In genomic region chr4:57309658-57310057, GRCh38 we compare ENCODE assay signal across 24 cellular contexts.
"Had no signal": no experiment of that assay in that cellular context is flagged by ENCODE, and none has a peak within 500 bp of the region (broad histone marks: within the 10 kb centered on the region; RNA-seq: fewer than 3 reads in every experiment).

No MANE protein-coding gene starts in this region.

- H3K4me1 ChIP-seq: SJCRH30 had no signal

- H3K4me3 Mint-ChIP-seq: IgD-negative memory B cell had no signal

- DNase-seq: Kasumi-1; MV-4-11; NCI-H1048; NCI-H1105; NCI-H1417; NCI-H1436 treated with DMSO at 0.1 percent for 48 hours; NCI-H1694; NCI-H187 treated with DMSO at 0.1 percent for 48 hours; NCI-H2029 treated with DMSO at 0.1 percent for 48 hours; NCI-H2171 treated with DMSO at 0.1 percent for 48 hours; NCI-H345; NCI-H446 treated with DMSO at 0.1 percent for 48 hours; NCI-H510A treated with DMSO at 0.1 percent for 48 hours; NCI-H526; NK-92 treated with Interleukin-12 subunit alpha and Interleukin-12 subunit beta, amount 100 ng/mL, for 24 hours; PC-3; SHP77 treated with DMSO at 0.1 percent for 48 hours; SJCRH30 had no signal

- H3K4me3 ChIP-seq: K562, SJCRH30 had no signal

- H3K36me3 Mint-ChIP-seq: IgD-negative memory B cell had no signal

- H3K27me3 Mint-ChIP-seq: IgD-negative memory B cell had no signal

- H3K36me3 ChIP-seq: SJCRH30 had no signal

- H3K4me1 Mint-ChIP-seq: IgD-negative memory B cell had no signal

- H3K9ac ChIP-seq: KMS-11 had no signal

- ATAC-seq: K562, Panc1, PC-3, Right ventricle myocardium inferior, SK-N-SH treated with all-trans-retinoic acid at 6 μM for 48 hours had no signal

- H3K27ac Mint-ChIP-seq: IgD-negative memory B cell had no signal

- H3K27me3 ChIP-seq: SJCRH30 had no signal

- H3K9me3 ChIP-seq: SJCRH30 had no signal
